ENCODE assay signal across 1 cellular context in genomic region chr6:37029249-37029959, GRCh38.
TF ChIP-seq lines count a peak whose summit lies in the region.

No MANE protein-coding gene starts in this region.

TF ChIP-seq in K562, 482 proteins besides CTCF, POLR2A, EP300 and RAD21 (continued from another document and continues in another):
- TF ChIP-seq TAF7 (tag; IDR thresholded peaks at IDR 0.05) (no peak), ZNF253 (CRISPR knock-in tag; conservative IDR thresholded peaks at IDR 0.05) (no peak), MBD2 (IDR thresholded peaks at IDR 0.05; ENCODE audit: borderline replicate concordance, low read depth) (peak; percentile 22), PRDM10 (IDR thresholded peaks at IDR 0.05; ENCODE audit: partially characterized antibody) (peak; percentile 52), CHD4 (IDR thresholded peaks at IDR 0.05; ENCODE audit: insufficient read depth, insufficient replicate concordance, low read depth, low read length, poor library complexity, severe bottlenecking) (peak; percentile 38), MCM2 (IDR thresholded peaks at IDR 0.05; ENCODE audit: low read depth) (no peak), HDGF (IDR thresholded peaks at IDR 0.05) (peak; percentile 79; the same call in 1 of the 2 replicates), RBM39 (optimal IDR thresholded peaks at IDR 0.05; ENCODE audit: low read depth, low read length) (peak; percentile 54), RCOR1 (IDR thresholded peaks at IDR 0.05; ENCODE audit: borderline replicate concordance in 1 of 2, low read depth in 2 of 2, low read length in 2 of 2) (peak; percentile 59 to 97; a peak in 3 of 4 replicates), ZNF740 (CRISPR knock-in tag; IDR thresholded peaks at IDR 0.05) (no peak; the same call in 1 of the 2 replicates), ZNF740 (tag; IDR thresholded peaks at IDR 0.05) (no peak), ZEB2 (IDR thresholded peaks at IDR 0.05) (peak; percentile 96), HDAC2 (IDR thresholded peaks at IDR 0.05) (peak; percentile 86; the same call in 1 of the 2 replicates), PPARD (CRISPR knock-in tag; IDR thresholded peaks at IDR 0.05) (no peak), NCOA1 (IDR thresholded peaks at IDR 0.05; ENCODE audit: low read depth) (peak; percentile 68; the same call in 1 of the 2 replicates), DIDO1 (tag; IDR thresholded peaks at IDR 0.05; ENCODE audit: low read depth) (no peak), SRSF9 (IDR thresholded peaks at IDR 0.05; ENCODE audit: borderline replicate concordance, low read depth, low read length) (no peak), ZBTB34 (CRISPR knock-in tag; IDR thresholded peaks at IDR 0.05) (no peak), TOE1 (IDR thresholded peaks at IDR 0.05; ENCODE audit: borderline replicate concordance) (peak; percentile 78), TOE1 (CRISPR knock-in tag; IDR thresholded peaks at IDR 0.05; ENCODE audit: borderline replicate concordance, low read depth) (no peak), HMGN3 (IDR thresholded peaks at IDR 0.05; ENCODE audit: borderline replicate concordance, extremely low read depth, insufficient read length, low read depth, low read length) (peak; percentile 85), ERF (CRISPR knock-in tag; IDR thresholded peaks at IDR 0.05) (no peak), ETV5 (CRISPR knock-in tag; IDR thresholded peaks at IDR 0.05; ENCODE audit: low read depth) (peak; percentile 93), POLR2B (IDR thresholded peaks at IDR 0.05; ENCODE audit: low read depth, partially characterized antibody) (no peak), RBM34 (IDR thresholded peaks at IDR 0.05; ENCODE audit: borderline replicate concordance, insufficient read depth, low read length) (no peak), NCOR1 (IDR thresholded peaks at IDR 0.05) (no peak; the same call in 1 of the 2 replicates), POLR2G (IDR thresholded peaks at IDR 0.05; ENCODE audit: low read depth, low read length) (peak; percentile 50), RFX7 (CRISPR knock-in tag; IDR thresholded peaks at IDR 0.05) (no peak)
- TF ChIP-seq, protein P1, sequence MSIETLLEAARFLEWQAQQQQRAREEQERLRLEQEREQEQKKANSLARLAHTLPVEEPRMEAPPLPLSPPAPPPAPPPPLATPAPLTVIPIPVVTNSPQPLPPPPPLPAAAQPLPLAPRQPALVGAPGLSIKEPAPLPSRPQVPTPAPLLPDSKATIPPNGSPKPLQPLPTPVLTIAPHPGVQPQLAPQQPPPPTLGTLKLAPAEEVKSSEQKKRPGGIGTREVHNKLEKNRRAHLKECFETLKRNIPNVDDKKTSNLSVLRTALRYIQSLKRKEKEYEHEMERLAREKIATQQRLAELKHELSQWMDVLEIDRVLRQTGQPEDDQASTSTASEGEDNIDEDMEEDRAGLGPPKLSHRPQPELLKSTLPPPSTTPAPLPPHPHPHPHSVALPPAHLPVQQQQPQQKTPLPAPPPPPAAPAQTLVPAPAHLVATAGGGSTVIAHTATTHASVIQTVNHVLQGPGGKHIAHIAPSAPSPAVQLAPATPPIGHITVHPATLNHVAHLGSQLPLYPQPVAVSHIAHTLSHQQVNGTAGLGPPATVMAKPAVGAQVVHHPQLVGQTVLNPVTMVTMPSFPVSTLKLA (conservative IDR thresholded peaks at IDR 0.05), result peak; percentile 76 to 88
- TF ChIP-seq, protein P2, sequence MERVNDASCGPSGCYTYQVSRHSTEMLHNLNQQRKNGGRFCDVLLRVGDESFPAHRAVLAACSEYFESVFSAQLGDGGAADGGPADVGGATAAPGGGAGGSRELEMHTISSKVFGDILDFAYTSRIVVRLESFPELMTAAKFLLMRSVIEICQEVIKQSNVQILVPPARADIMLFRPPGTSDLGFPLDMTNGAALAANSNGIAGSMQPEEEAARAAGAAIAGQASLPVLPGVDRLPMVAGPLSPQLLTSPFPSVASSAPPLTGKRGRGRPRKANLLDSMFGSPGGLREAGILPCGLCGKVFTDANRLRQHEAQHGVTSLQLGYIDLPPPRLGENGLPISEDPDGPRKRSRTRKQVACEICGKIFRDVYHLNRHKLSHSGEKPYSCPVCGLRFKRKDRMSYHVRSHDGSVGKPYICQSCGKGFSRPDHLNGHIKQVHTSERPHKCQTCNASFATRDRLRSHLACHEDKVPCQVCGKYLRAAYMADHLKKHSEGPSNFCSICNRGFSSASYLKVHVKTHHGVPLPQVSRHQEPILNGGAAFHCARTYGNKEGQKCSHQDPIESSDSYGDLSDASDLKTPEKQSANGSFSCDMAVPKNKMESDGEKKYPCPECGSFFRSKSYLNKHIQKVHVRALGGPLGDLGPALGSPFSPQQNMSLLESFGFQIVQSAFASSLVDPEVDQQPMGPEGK (CRISPR knock-in tag; IDR thresholded peaks at IDR 0.05; ENCODE audit: borderline replicate concordance), result no peak
- TF ChIP-seq, protein P3, sequence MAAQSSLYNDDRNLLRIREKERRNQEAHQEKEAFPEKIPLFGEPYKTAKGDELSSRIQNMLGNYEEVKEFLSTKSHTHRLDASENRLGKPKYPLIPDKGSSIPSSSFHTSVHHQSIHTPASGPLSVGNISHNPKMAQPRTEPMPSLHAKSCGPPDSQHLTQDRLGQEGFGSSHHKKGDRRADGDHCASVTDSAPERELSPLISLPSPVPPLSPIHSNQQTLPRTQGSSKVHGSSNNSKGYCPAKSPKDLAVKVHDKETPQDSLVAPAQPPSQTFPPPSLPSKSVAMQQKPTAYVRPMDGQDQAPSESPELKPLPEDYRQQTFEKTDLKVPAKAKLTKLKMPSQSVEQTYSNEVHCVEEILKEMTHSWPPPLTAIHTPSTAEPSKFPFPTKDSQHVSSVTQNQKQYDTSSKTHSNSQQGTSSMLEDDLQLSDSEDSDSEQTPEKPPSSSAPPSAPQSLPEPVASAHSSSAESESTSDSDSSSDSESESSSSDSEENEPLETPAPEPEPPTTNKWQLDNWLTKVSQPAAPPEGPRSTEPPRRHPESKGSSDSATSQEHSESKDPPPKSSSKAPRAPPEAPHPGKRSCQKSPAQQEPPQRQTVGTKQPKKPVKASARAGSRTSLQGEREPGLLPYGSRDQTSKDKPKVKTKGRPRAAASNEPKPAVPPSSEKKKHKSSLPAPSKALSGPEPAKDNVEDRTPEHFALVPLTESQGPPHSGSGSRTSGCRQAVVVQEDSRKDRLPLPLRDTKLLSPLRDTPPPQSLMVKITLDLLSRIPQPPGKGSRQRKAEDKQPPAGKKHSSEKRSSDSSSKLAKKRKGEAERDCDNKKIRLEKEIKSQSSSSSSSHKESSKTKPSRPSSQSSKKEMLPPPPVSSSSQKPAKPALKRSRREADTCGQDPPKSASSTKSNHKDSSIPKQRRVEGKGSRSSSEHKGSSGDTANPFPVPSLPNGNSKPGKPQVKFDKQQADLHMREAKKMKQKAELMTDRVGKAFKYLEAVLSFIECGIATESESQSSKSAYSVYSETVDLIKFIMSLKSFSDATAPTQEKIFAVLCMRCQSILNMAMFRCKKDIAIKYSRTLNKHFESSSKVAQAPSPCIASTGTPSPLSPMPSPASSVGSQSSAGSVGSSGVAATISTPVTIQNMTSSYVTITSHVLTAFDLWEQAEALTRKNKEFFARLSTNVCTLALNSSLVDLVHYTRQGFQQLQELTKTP (IDR thresholded peaks at IDR 0.05; ENCODE audit: low read depth in 1 of 2, partially characterized antibody in 2 of 2), result peak in 1 of 2 experiments; percentile 58
- TF ChIP-seq, protein P4, sequence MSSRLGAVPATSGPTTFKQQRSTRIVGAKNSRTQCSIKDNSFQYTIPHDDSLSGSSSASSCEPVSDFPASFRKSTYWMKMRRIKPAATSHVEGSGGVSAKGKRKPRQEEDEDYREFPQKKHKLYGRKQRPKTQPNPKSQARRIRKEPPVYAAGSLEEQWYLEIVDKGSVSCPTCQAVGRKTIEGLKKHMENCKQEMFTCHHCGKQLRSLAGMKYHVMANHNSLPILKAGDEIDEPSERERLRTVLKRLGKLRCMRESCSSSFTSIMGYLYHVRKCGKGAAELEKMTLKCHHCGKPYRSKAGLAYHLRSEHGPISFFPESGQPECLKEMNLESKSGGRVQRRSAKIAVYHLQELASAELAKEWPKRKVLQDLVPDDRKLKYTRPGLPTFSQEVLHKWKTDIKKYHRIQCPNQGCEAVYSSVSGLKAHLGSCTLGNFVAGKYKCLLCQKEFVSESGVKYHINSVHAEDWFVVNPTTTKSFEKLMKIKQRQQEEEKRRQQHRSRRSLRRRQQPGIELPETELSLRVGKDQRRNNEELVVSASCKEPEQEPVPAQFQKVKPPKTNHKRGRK (tag; IDR thresholded peaks at IDR 0.05), result no peak
